16 cellular contexts compared by ENCODE assay signal in the genomic region with DNA sequence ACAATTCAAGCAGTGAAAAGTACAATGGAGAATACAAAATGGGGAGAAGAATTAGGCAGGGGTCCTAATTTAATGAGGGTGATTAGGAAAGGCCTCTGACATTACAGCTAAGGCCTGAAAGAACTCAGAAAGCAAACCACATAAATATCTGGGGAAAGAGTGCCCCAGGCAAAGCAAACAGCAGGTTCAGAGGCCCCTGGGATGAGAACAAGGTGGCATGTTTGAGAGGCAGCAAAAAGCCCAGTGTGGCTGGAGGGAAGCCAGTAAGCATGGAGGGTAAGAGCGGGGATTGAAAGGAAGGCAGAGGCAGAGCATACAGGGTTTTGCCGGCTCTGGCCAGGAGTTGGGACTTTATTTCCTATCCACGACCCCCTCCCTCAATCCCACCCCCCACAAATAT.
"Had no signal": no experiment of that assay in that cellular context is flagged by ENCODE, and none has a peak within 500 bp of the region (broad histone marks: within the 10 kb centered on the region; RNA-seq: fewer than 3 reads in every experiment).

No MANE protein-coding gene starts in this region.

- H3K27me3 Mint-ChIP-seq: activated CD8-positive, alpha-beta T cell treated with anti-CD3 and anti-CD28 coated beads for 36 hours; stimulated activated naive CD8-positive, alpha-beta T cell treated with anti-CD3 and anti-CD28 coated beads, Interleukin-15, amount 100 ng/mL, for 72 hours had no signal

- H3K27me3 ChIP-seq: cardiac muscle cell, esophagus muscularis mucosa, neural progenitor cell, ovary, vagina had no signal

- H3K36me3 ChIP-seq: cardiac muscle cell, esophagus muscularis mucosa, lower lobe of right lung, neural progenitor cell, ovary, vagina, WERI-Rb-1 had no signal

- H3K4me1 ChIP-seq: esophagus muscularis mucosa, lower lobe of right lung, vagina had no signal

- H3K4me3 ChIP-seq: cardiac muscle cell, esophagus muscularis mucosa, lower lobe of right lung, neural progenitor cell, ovary, vagina had no signal

- H3K4me1 Mint-ChIP-seq: neural progenitor cell had no signal

- H3K36me3 Mint-ChIP-seq: mesothelial cell of epicardium, neural progenitor cell had no signal

- H3K4me3 Mint-ChIP-seq: activated CD8-positive, alpha-beta T cell treated with anti-CD3 and anti-CD28 coated beads for 36 hours; mesothelial cell of epicardium; neural progenitor cell; stimulated activated naive CD8-positive, alpha-beta T cell treated with anti-CD3 and anti-CD28 coated beads, Interleukin-15, amount 100 ng/mL, for 72 hours had no signal

- ATAC-seq: activated CD8-positive, alpha-beta T cell treated with anti-CD3 and anti-CD28 coated beads for 36 hours; lower lobe of right lung; stimulated activated naive CD8-positive, alpha-beta T cell treated with anti-CD3 and anti-CD28 coated beads, Interleukin-15, amount 100 ng/mL, for 72 hours had no signal

- H3K27ac ChIP-seq: cardiac muscle cell, esophagus muscularis mucosa, lower lobe of right lung, neural progenitor cell, ovary, vagina, WERI-Rb-1 had no signal

- H3K9me3 Mint-ChIP-seq: activated CD8-positive, alpha-beta T cell treated with anti-CD3 and anti-CD28 coated beads for 36 hours; mesothelial cell of epicardium; stimulated activated naive CD8-positive, alpha-beta T cell treated with anti-CD3 and anti-CD28 coated beads, Interleukin-15, amount 100 ng/mL, for 72 hours had no signal

- H3K9me3 ChIP-seq: esophagus muscularis mucosa, lower lobe of right lung, ovary, vagina had no signal

- DNase-seq: activated CD4-positive, alpha-beta T cell treated with anti-CD3 and anti-CD28 coated beads for 4 hours; activated CD8-positive, alpha-beta memory T cell treated with anti-CD3 and anti-CD28 coated beads, Interleukin-2, amount 50 U/mL, for 4 hours; activated CD8-positive, alpha-beta T cell treated with anti-CD3 and anti-CD28 coated beads for 36 hours; activated naive CD4-positive, alpha-beta T cell; lower lobe of right lung; ovary; retina; stimulated activated CD4-positive, alpha-beta T cell treated with anti-CD3 and anti-CD28 coated beads, Interleukin-15, amount 100 ng/mL, for 24 hours; stimulated activated CD4-positive, alpha-beta T cell treated with anti-CD3 and anti-CD28 coated beads, Interleukin-4, amount 100 ng/mL, for 24 hours; stimulated activated naive CD8-positive, alpha-beta T cell treated with anti-CD3 and anti-CD28 coated beads, Interleukin-15, amount 100 ng/mL, for 72 hours; WERI-Rb-1 had no signal

- H3K27ac Mint-ChIP-seq: activated CD8-positive, alpha-beta T cell treated with anti-CD3 and anti-CD28 coated beads for 36 hours; mesothelial cell of epicardium; neural progenitor cell; stimulated activated naive CD8-positive, alpha-beta T cell treated with anti-CD3 and anti-CD28 coated beads, Interleukin-15, amount 100 ng/mL, for 72 hours had no signal
